In the genomic region with DNA sequence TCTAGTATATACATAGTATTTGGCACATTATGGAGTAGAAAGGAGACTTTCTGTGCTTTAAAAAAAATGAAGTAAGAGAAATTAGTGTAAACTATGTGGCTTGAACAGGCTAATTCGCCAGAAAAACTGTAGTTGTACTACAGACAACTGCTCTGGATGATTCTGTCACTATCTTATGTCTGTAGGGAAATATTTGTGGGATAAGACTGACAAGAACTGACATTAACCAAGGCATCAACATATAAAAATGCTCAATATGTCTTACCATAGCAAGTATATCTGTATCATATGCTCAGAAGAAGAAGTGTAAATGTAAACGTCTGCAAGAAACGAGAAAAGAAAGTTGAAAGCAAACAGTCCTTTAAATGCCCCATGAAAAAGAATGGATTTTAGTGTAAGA, we compare ENCODE assay signal across 28 cellular contexts.
DNase-seq lines count a peak whose midpoint lies in the region; ATAC-seq and TF ChIP-seq lines count a peak whose summit lies in the region.
"Had no signal": no experiment of that assay in that cellular context is flagged by ENCODE, and none has a peak within 500 bp of the region (broad histone marks: within the 10 kb centered on the region; RNA-seq: fewer than 3 reads in every experiment).

No MANE protein-coding gene starts in this region.

- H3K9me3 Mint-ChIP-seq in CD8-positive, alpha-beta T cell = peaks cover 17% of the 10 kb centered on the region

- H3K4me3 ChIP-seq in neural cell (ENCODE audit: low read length) = no peak overlapping the region
- no peak overlapping the region for H3K4me3 ChIP-seq in CD8-positive, alpha-beta T cell (ENCODE audit: low read depth, low read length)
- H3K4me3 ChIP-seq: A549; BLaER1; BLaER1 treated with 17β-estradiol and CSF1 and Interleukin-3, amounts not matched to agents 10 nM and 100 nM had no signal

- H3K36me3 Mint-ChIP-seq in CD8-positive, alpha-beta T cell = no peaks in the 10 kb centered on the region
- H3K36me3 Mint-ChIP-seq: CD14-positive monocyte; CD4-positive, alpha-beta memory T cell; CD4-positive, CD25-positive, alpha-beta regulatory T cell; CD8-positive, alpha-beta memory T cell had no signal

- CTCF ChIA-PET in CD8-positive, alpha-beta T cell (lab: Charles Lee) = no interaction called here

- H3K9ac ChIP-seq in neural cell (ENCODE audit: low read length) = no peak overlapping the region
- H3K9ac ChIP-seq: BLaER1; BLaER1 treated with 17β-estradiol and CSF1 and Interleukin-3, amounts not matched to agents 10 nM and 100 nM had no signal

- TF ChIP-seq CTCF in neural cell (IDR thresholded peaks at IDR 0.05; ENCODE audit: poor library complexity, severe bottlenecking) = no peak
- no peak for TF ChIP-seq CTCF in CD8-positive, alpha-beta T cell (IDR thresholded peaks at IDR 0.05)

- POLR2A ChIA-PET in CD8-positive, alpha-beta T cell (lab: Charles Lee) = no interaction called here

- no peak overlapping the region for H3K4me2 ChIP-seq in neural cell (ENCODE audit: low read length)
- H3K4me2 ChIP-seq: A549; BLaER1; BLaER1 treated with 17β-estradiol and CSF1 and Interleukin-3, amounts not matched to agents 10 nM and 100 nM had no signal

- H3K4me1 ChIP-seq in CD8-positive, alpha-beta T cell (ENCODE audit: insufficient read depth, low read length) = no peaks in the 10 kb centered on the region
- H3K4me1 ChIP-seq: A549; BE2C; BLaER1; BLaER1 treated with 17β-estradiol and CSF1 and Interleukin-3, amounts not matched to agents 10 nM and 100 nM; Caco-2 had no signal

- no peak for ATAC-seq in CD8-positive, alpha-beta T cell
- ATAC-seq: A549 had no signal

- H3F3A ChIP-seq in neural cell (ENCODE audit: insufficient read depth, low read length, poor library complexity, severe bottlenecking) = no peaks in the 10 kb centered on the region

- no peaks in the 10 kb centered on the region for H3K9me3 ChIP-seq in neural cell (ENCODE audit: low read length)
- H3K9me3 ChIP-seq in CD8-positive, alpha-beta T cell (ENCODE audit: low read length) = no peaks in the 10 kb centered on the region
- H3K9me3 ChIP-seq: A549; BE2C; BLaER1; BLaER1 treated with 17β-estradiol and CSF1 and Interleukin-3, amounts not matched to agents 10 nM and 100 nM had no signal

- intact Hi-C loops in CD8-positive, alpha-beta T cell (cut with DNase I, micrococcal nuclease) = no loop called here

- H3K27me3 Mint-ChIP-seq in CD8-positive, alpha-beta T cell (ENCODE audit: low read depth) = no peaks in the 10 kb centered on the region
- H3K27me3 Mint-ChIP-seq: B cell; CD4-positive, alpha-beta memory T cell; CD4-positive, alpha-beta T cell; CD4-positive, CD25-positive, alpha-beta regulatory T cell; CD8-positive, alpha-beta memory T cell had no signal

- no peaks in the 10 kb centered on the region for H3K36me3 ChIP-seq in neural cell (ENCODE audit: insufficient read depth, low read length)
- H3K36me3 ChIP-seq in CD8-positive, alpha-beta T cell (ENCODE audit: insufficient read depth, low read length) = no peaks in the 10 kb centered on the region
- H3K36me3 ChIP-seq: BE2C; BLaER1; BLaER1 treated with 17β-estradiol and CSF1 and Interleukin-3, amounts not matched to agents 10 nM and 100 nM had no signal

- no peaks in the 10 kb centered on the region for H4K20me1 ChIP-seq in neural cell (ENCODE audit: insufficient read depth)
- H4K20me1 ChIP-seq: BLaER1; BLaER1 treated with 17β-estradiol and CSF1 and Interleukin-3, amounts not matched to agents 10 nM and 100 nM had no signal

- TF ChIP-seq EP300 in neural cell (conservative IDR thresholded peaks at IDR 0.05; ENCODE audit: poor library complexity, severe bottlenecking) = peak; percentile 87

- H3K27me3 ChIP-seq in neural cell (ENCODE audit: insufficient read depth, low read depth, low read length) = no peaks in the 10 kb centered on the region
- no peaks in the 10 kb centered on the region for H3K27me3 ChIP-seq in CD8-positive, alpha-beta T cell (ENCODE audit: insufficient read depth, low read length)
- H3K27me3 ChIP-seq: BE2C; BLaER1; BLaER1 treated with 17β-estradiol and CSF1 and Interleukin-3, amounts not matched to agents 10 nM and 100 nM had no signal

- no peaks in the 10 kb centered on the region for H3K4me1 Mint-ChIP-seq in CD8-positive, alpha-beta T cell (ENCODE audit: low read depth)
- H3K4me1 Mint-ChIP-seq: B cell; CD14-positive monocyte; CD4-positive, alpha-beta memory T cell; CD4-positive, CD25-positive, alpha-beta regulatory T cell; CD8-positive, alpha-beta memory T cell had no signal

- H3K4me3 Mint-ChIP-seq in CD8-positive, alpha-beta T cell = no peak overlapping the region
- H3K4me3 Mint-ChIP-seq: B cell; CD14-positive monocyte; CD4-positive, alpha-beta memory T cell; CD4-positive, alpha-beta T cell; CD4-positive, CD25-positive, alpha-beta regulatory T cell; CD8-positive, alpha-beta memory T cell had no signal

- no peaks in the 10 kb centered on the region for H3K9me2 ChIP-seq in neural cell (ENCODE audit: insufficient read depth, low read length)

- no peak for DNase-seq in CD8-positive, alpha-beta T cell
- DNase-seq: 8988T; ACHN; AML-193; BE2C; C1 segment of cervical spinal cord; Caco-2; Calu3; CD4-positive, alpha-beta memory T cell; CD4-positive, alpha-beta T cell; CD4-positive, CD25-positive, alpha-beta regulatory T cell; CD8-positive, alpha-beta memory T cell; COR-L47; DMS 273 treated with DMSO at 0.1 percent for 48 hours; DMS153; DMS53; DMS79; DMS79 treated with DMSO at 0.1 percent for 48 hours; DND-41; EL had no signal

- no peak for TF ChIP-seq RAD21 in neural cell (conservative IDR thresholded peaks at IDR 0.05)

- no peak overlapping the region for H2AFZ ChIP-seq in neural cell (ENCODE audit: low read depth, low read length)

- H3K79me2 ChIP-seq in neural cell (replicated peaks; ENCODE audit: insufficient read depth, low read length) = no peaks in the 10 kb centered on the region

- no peak overlapping the region for H3K27ac Mint-ChIP-seq in CD8-positive, alpha-beta T cell
- H3K27ac Mint-ChIP-seq: B cell; CD14-positive monocyte; CD4-positive, alpha-beta memory T cell; CD4-positive, alpha-beta T cell; CD4-positive, CD25-positive, alpha-beta regulatory T cell had no signal

- H3K27ac ChIP-seq in neural cell (ENCODE audit: low read length) = no peak overlapping the region
- H3K27ac ChIP-seq in CD8-positive, alpha-beta T cell (ENCODE audit: low read depth, low read length) = no peak overlapping the region
- H3K27ac ChIP-seq: 22Rv1; A549; BLaER1; BLaER1 treated with 17β-estradiol and CSF1 and Interleukin-3, amounts not matched to agents 10 nM and 100 nM; C4-2B had no signal

TF ChIP-seq in neural cell, 6 proteins besides CTCF, POLR2A, EP300 and RAD21:
- TF ChIP-seq MXI1 (conservative IDR thresholded peaks at IDR 0.05; ENCODE audit: poor library complexity, severe bottlenecking) = no peak
- peak; percentile 65 for TF ChIP-seq POLR2AphosphoS5 (IDR thresholded peaks at IDR 0.05)
